In the genomic region with DNA sequence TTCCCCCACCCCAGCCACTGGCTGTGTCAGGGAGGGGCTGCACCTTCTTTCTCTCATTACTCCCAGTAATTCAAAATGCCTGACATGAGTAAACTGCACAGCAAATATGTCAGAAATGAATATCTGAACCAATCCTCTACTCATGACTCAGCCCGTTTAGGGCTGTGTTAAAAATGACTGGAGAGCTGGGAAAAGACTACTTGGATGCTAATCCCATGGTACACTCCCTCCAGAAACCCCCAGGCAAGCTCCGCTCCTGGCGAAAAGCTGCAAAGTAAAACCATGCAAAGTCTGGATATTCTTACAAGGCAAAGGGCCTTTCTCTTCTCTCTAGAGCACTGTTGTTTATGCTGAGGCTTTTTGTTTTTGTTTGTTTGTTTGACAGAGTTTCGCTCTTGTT, we compare ENCODE assay signal across 12 cellular contexts.
"Had no signal": no experiment of that assay in that cellular context is flagged by ENCODE, and none has a peak within 500 bp of the region (broad histone marks: within the 10 kb centered on the region; RNA-seq: fewer than 3 reads in every experiment).

No MANE protein-coding gene starts in this region.

- DNase-seq: activated CD4-positive, alpha-beta T cell treated with anti-CD3 and anti-CD28 coated beads for 48 hours; activated CD8-positive, alpha-beta T cell treated with anti-CD3 and anti-CD28 coated beads, Interleukin-2, amount 10 ng/mL, durations not matched to agents 7 days and 5 days; activated naive CD4-positive, alpha-beta T cell treated with anti-CD3 and anti-CD28 coated beads, Interleukin-2, amount 50 U/mL, for 16 hours; cerebellar nuclear complex; endodermal cell; heart left ventricle; occipital lobe; sigmoid colon; stimulated activated CD4-positive, alpha-beta T cell treated with anti-CD3 and anti-CD28 coated beads, Interleukin-2, amount 100 ng/mL, for 48 hours; stimulated activated naive CD8-positive, alpha-beta T cell treated with anti-CD3 and anti-CD28 coated beads, Interleukin-15, Interleukin-2, amounts not matched to agents 100 U/mL and 50 U/mL, for 24 hours; T-cell had no signal

- ATAC-seq: activated CD8-positive, alpha-beta T cell treated with anti-CD3 and anti-CD28 coated beads, Interleukin-2, amount 10 ng/mL, durations not matched to agents 7 days and 5 days; heart left ventricle; left lobe of liver; stimulated activated naive CD8-positive, alpha-beta T cell treated with anti-CD3 and anti-CD28 coated beads, Interleukin-15, Interleukin-2, amounts not matched to agents 100 U/mL and 50 U/mL, for 24 hours; T-cell had no signal
